In the genomic region with DNA sequence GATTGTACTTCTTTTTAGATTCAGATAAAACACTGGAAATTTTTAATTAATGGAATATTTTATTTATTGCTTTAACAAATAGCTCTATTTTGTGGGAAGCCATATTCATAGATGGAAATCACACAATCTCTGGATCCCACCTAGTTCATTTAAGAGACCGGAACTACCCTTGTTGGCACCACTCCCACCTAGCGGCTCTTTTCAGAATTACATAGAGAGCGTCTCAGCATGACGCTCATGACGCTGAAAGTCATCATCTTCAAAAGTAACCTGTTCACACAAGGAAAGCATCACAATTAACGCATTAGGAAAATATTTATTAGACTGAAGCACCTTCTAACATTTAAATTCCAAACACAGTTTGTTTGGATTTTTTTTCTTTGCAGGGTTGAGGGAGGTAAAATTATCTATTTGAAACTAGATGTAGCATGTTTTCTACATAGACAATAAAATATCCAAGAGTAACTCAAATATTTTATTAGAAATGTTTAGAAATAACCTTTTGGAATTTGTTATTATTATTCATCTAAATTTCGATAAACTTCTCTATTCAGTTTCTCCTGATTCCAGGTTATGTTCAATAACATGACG, we compare ENCODE assay signal across 8 cellular contexts.
A peak's percentile ranks its signal among the peaks of the same experiment; 100 is the strongest.
DNase-seq lines count a peak whose midpoint lies in the region; ATAC-seq, FAIRE-seq and TF ChIP-seq lines count a peak whose summit lies in the region.

No MANE protein-coding gene starts in this region.

- H3K9ac ChIP-seq in kidney (ENCODE audit: low read length in 2 of 2), result no peak overlapping the region

- H3K9me3 ChIP-seq in kidney (ENCODE audit: control insufficient read depth in 1 of 2, low read length in 2 of 2), result no peaks in the 10 kb centered on the region

- TF ChIP-seq CTCF in VCaP (conservative IDR thresholded peaks at IDR 0.05) (peak; percentile 90), kidney (IDR thresholded peaks at IDR 0.05; ENCODE audit: borderline replicate concordance, extremely low read depth, insufficient read depth) (peak; percentile 11)

- H3K36me3 ChIP-seq in kidney (ENCODE audit: control insufficient read depth in 1 of 2, insufficient read depth in 2 of 2, low read length in 2 of 2), result no peaks in the 10 kb centered on the region

- H3K27ac Mint-ChIP-seq in activated T-cell treated with anti-CD3 and anti-CD28 coated beads, Interleukin-2, amount 50 U/mL, for 24 hours, result no peak overlapping the region

- H3K4me3 ChIP-seq in kidney (ENCODE audit: low read length in 2 of 2), result no peak overlapping the region

- DNase-seq in activated T-cell treated with anti-CD3 and anti-CD28 coated beads, Interleukin-2, amount 50 U/mL, for 48 hours, result peak; percentile 22 to 29
- DNase-seq in activated T-cell treated with anti-CD3 and anti-CD28 coated beads, Interleukin-2, amount 50 U/mL, for 24 hours, result no peak
- DNase-seq in KG1 (lab: John Stamatoyannopoulos, UW) (peak; percentile 39), kidney (no peak), NCI-H1092 (lab: John Stamatoyannopoulos, UW) (no peak), NCI-H526 treated with DMSO at 0.1 percent for 48 hours (lab: John Stamatoyannopoulos, UW) (no peak)

- FAIRE-seq in kidney (lab: Jason Lieb, UNC), result no peak

- no peaks in the 10 kb centered on the region for H3K4me1 ChIP-seq in kidney (ENCODE audit: control insufficient read depth in 1 of 2, insufficient read depth in 1 of 2, low read depth in 1 of 2, low read length in 2 of 2)

- H3K4me1 Mint-ChIP-seq in activated T-cell treated with anti-CD3 and anti-CD28 coated beads, Interleukin-2, amount 50 U/mL, for 24 hours (ENCODE audit: low read depth), result no peaks in the 10 kb centered on the region

- peak; percentile 68 for ATAC-seq in GM21786 (IDR thresholded peaks at IDR 0.05; ENCODE audit: unreplicated experiment)

- no peaks in the 10 kb centered on the region for H3K9me3 Mint-ChIP-seq in activated T-cell treated with anti-CD3 and anti-CD28 coated beads, Interleukin-2, amount 50 U/mL, for 24 hours

- no peaks in the 10 kb centered on the region for H3K36me3 Mint-ChIP-seq in activated T-cell treated with anti-CD3 and anti-CD28 coated beads, Interleukin-2, amount 50 U/mL, for 24 hours (ENCODE audit: low read depth)

- intact Hi-C loops in kidney (cut with DNase I), result no loop called here

- peaks cover 3% of the 10 kb centered on the region for H3K27me3 Mint-ChIP-seq in activated T-cell treated with anti-CD3 and anti-CD28 coated beads, Interleukin-2, amount 50 U/mL, for 24 hours

- H3K4me3 Mint-ChIP-seq in activated T-cell treated with anti-CD3 and anti-CD28 coated beads, Interleukin-2, amount 50 U/mL, for 24 hours, result no peak overlapping the region

- H3K27ac ChIP-seq in VCaP (no peak overlapping the region), kidney (ENCODE audit: low read depth in 2 of 2, low read length in 2 of 2) (no peak overlapping the region)

Comparison
In these comparisons a context has a peak if more than half of its experiments do, and no peak if none do; other contexts are left out.
1. DNase-seq: peak in activated T-cell treated with anti-CD3 and anti-CD28 coated beads, Interleukin-2, amount 50 U/mL, for 48 hours (2 of 2) and KG1 (single experiment); none in activated T-cell treated with anti-CD3 and anti-CD28 coated beads, Interleukin-2, amount 50 U/mL, for 24 hours (single experiment), kidney (single experiment), NCI-H1092 (single experiment) and NCI-H526 treated with DMSO at 0.1 percent for 48 hours (single experiment).